10 cellular contexts compared by ENCODE assay signal in the genomic region with DNA sequence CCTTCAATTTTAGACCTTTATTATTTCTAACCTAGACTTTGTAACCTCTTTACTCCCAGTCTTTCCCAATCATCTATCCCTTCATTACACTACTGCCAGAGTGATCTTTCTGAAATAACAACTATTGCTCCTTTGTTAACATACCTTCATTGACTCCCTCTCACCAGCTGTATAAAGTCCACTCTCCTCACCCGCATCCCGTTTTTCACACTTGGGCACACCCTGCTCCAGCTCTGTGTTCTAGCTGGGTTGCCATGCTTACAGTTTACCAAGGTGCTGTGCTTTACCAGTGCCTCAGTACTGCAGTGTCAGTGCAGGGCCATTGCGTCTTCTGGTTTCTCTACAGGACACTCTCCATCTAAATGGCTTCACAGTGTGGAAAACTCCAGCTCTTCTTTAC.
"Had no signal": no experiment of that assay in that cellular context is flagged by ENCODE, and none has a peak within 500 bp of the region (broad histone marks: within the 10 kb centered on the region; RNA-seq: fewer than 3 reads in every experiment).

No MANE protein-coding gene starts in this region.

- DNase-seq: activated CD4-positive, alpha-beta memory T cell treated with anti-CD3 and anti-CD28 coated beads, Interleukin-2, amount 10 ng/mL, durations not matched to agents 7 days and 5 days; activated CD4-positive, alpha-beta T cell treated with anti-CD3 and anti-CD28 coated beads for 1 hour; activated naive CD8-positive, alpha-beta T cell treated with anti-CD3 and anti-CD28 coated beads, Interleukin-2, amount 10 ng/mL, durations not matched to agents 7 days and 5 days; activated T-cell treated with anti-CD3 and anti-CD28 coated beads, Interleukin-2, amount 50 U/mL, for 48 hours; anterior cingulate cortex; foreskin melanocyte; nephron progenitor cell; stimulated activated CD4-positive, alpha-beta T cell treated with anti-CD3 and anti-CD28 coated beads, Interleukin-4, amount 100 ng/mL, for 1 hour; stimulated activated CD8-positive, alpha-beta memory T cell treated with anti-CD3 and anti-CD28 coated beads, Interleukin-4, amount 100 ng/mL, for 48 hours; testis had no signal

- H3K4me3 ChIP-seq: testis had no signal

- H3K4me1 ChIP-seq: testis had no signal

- H3K9me3 ChIP-seq: testis had no signal

- H3K27me3 ChIP-seq: testis had no signal
